In the genomic region with DNA sequence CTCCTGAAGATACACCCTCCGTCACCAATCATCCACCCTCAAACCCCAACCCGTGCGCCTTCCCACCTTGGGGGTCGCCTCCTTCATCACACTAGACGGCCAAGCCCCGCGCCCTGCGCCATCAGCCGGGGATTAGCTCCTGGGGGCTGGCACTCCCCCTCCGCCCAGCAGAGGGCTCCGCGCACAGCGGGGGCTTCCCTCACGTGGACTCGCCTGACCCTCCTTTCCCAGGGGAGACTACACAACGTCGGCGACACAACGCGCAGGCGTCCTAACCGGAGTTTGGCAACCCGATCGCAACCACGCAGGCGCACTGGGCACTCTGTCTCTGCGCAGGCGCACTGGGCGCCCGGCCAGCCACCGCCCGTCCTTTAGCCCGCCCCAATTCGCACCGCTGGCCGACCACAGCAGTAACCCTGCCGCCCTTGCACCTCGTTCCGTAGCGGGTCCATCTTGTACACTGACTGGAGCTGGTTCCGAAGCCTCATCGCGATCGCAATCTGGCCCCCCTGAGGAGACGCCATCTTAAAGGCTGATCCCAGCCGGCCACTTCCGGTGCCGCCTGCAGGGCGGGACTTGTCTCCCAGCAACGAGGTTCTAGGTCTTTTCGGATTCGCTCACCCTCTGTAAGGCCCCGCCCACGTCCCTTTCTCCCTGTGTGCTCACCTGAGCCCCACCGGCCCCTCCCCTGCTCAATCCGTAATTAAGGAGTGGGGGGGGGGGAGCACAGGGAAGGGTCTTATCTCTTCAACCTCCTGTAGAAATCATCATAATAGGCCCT, we compare ENCODE assay signal across 8 cellular contexts. TPM values are rescaled to one million over a fixed set of nuclear protein-coding genes. Genes with fewer than 3 reads are reported as not detected.
DNase-seq lines count a peak whose midpoint lies in the region; ATAC-seq, FAIRE-seq and TF ChIP-seq lines count a peak whose summit lies in the region.

A gene (minus strand): TSS at position 551 of the 781 bp plus-strand sequence. CDS start 27 bp downstream, at position 524.

- TF ChIP-seq CTCF in AG04450 (IDR thresholded peaks at IDR 0.05; ENCODE audit: low read depth, low read length) (peak; percentile 47), VCaP (conservative IDR thresholded peaks at IDR 0.05) (peak; percentile 53), breast epithelium (IDR thresholded peaks at IDR 0.05) (peak in 1 of 3 donors; percentile 17)

- no peak for FAIRE-seq in small intestine (lab: Jason Lieb, UNC)

- H3K27ac ChIP-seq in AG04450 (ENCODE audit: low read depth, low read length) (peak within 1 kb of the TSS; percentile 99), VCaP (peak within 1 kb of the TSS; percentile 98), breast epithelium (peak within 1 kb of the TSS; percentile 99), iPS-20b (ENCODE audit: low read length) (peak within 1 kb of the TSS; percentile 96), small intestine (ENCODE audit: low read depth in 1 of 2, low read length in 1 of 2) (peak within 1 kb of the TSS; percentile 91 to 100)

- peaks cover 22% of the 10 kb centered on the region for H3K27me3 ChIP-seq in AG04450 (ENCODE audit: control insufficient read depth, insufficient read depth, low read length)
- peaks cover 0 to 5% of the 10 kb centered on the region in 2 donors for H3K27me3 ChIP-seq in breast epithelium
- peaks cover 91% of the 10 kb centered on the region for H3K27me3 ChIP-seq in iPS-20b (ENCODE audit: insufficient read depth, low read length)
- H3K27me3 ChIP-seq in small intestine (ENCODE audit: control insufficient read depth in 2 of 2, insufficient read depth in 2 of 2, low read length in 2 of 2) = peaks cover 0 to 8% of the 10 kb centered on the region in 2 donors

- POLR2A ChIA-PET in AG04450 (lab: Yijun Ruan, JAX) = interaction anchor here (0.7 to 1.0 kb wide), 2 partner anchors 49 to 115 kb away, joined by 3 read pairs; a partner anchor contains a TSS

- 0 to 1% (median 0%) methylated on average over 51 to 56 of the region's 56 CpGs for WGBS in small intestine, 3 donors

- H3K4me1 ChIP-seq in breast epithelium = peaks cover 0 to 19% of the 10 kb centered on the region in 2 donors
- peaks cover 8% of the 10 kb centered on the region; the same call in 1 of the 2 replicates for H3K4me1 ChIP-seq in iPS-20b (ENCODE audit: insufficient read depth, low read length)
- H3K4me1 ChIP-seq in small intestine (ENCODE audit: control insufficient read depth in 2 of 2, insufficient read depth in 1 of 2, low read depth in 1 of 2, low read length in 1 of 2) = peaks cover 3 to 9% of the 10 kb centered on the region in 2 donors

- intact Hi-C loops in breast epithelium (cut with DNase I; ENCODE audit: low total_unique reads) = no loop called here

- H3K36me3 ChIP-seq in breast epithelium (no peaks in the 10 kb centered on the region), iPS-20b (ENCODE audit: insufficient read depth, low read depth, low read length) (peaks cover 11% of the 10 kb centered on the region; the same call in 1 of the 2 replicates), small intestine (ENCODE audit: control insufficient read depth in 2 of 2, insufficient read depth in 2 of 2, low read length in 2 of 2) (no peaks in the 10 kb centered on the region)

- H3K9ac ChIP-seq in iPS-20b (ENCODE audit: low read depth, low read length) = peak within 1 kb of the TSS; percentile 99

- ATAC-seq in GM18870 (IDR thresholded peaks at IDR 0.05; ENCODE audit: unreplicated experiment) (peak; percentile 91), HG03135 (IDR thresholded peaks at IDR 0.05; ENCODE audit: unreplicated experiment) (peak; percentile 86)

- H3K4me3 ChIP-seq in AG04450 (ENCODE audit: low read depth, low read length) (peak within 1 kb of the TSS; percentile 100), breast epithelium (peak within 1 kb of the TSS; percentile 63 to 87 (median 82)), iPS-20b (ENCODE audit: low read length) (peak within 1 kb of the TSS; percentile 100), small intestine (ENCODE audit: low read depth in 1 of 2, low read length in 2 of 2) (peak within 1 kb of the TSS; percentile 70 to 75)

- CTCF ChIA-PET in AG04450 (lab: Charles Lee) = interaction anchor here (1.1 to 1.4 kb wide), 3 partner anchors 13 to 81 kb away, joined by 4 to 7 read pairs (median 5); no protein-coding TSS in a partner anchor

- peak; percentile 13 for TF ChIP-seq POLR2A in breast epithelium (IDR thresholded peaks at IDR 0.05)

- DNase-seq in AG04450 (ENCODE audit: low read depth, low spot score) = peak; percentile 92
- peak; percentile 81 for DNase-seq in NCI-H2196 treated with DMSO at 0.1 percent for 48 hours (lab: John Stamatoyannopoulos, UW; ENCODE audit: unreplicated experiment)
- peak; percentile 98 to 99 for DNase-seq in breast epithelium (ENCODE audit: low spot score in 2 of 2)
- DNase-seq in small intestine = peak; percentile 99

- H3K9me3 ChIP-seq in AG04450 (ENCODE audit: control insufficient read depth, insufficient read depth, low read length) (no peaks in the 10 kb centered on the region; the same call in 1 of the 2 replicates), breast epithelium (no peaks in the 10 kb centered on the region), iPS-20b (ENCODE audit: insufficient read depth, low read depth, low read length) (no peaks in the 10 kb centered on the region), small intestine (ENCODE audit: control insufficient read depth, low read depth) (no peaks in the 10 kb centered on the region)

RNA-seq across cellular contexts. Expression of the gene that starts here (rescaled TPM):
- 20.9 and 21.4 TPM in 2 replicates for polyA plus RNA-seq in AG04450 (2011; rRNA removed)
- polyA minus RNA-seq in AG04450 (2011; rRNA and poly(A)+ RNA removed) = 55.0 and 60.4 TPM in 2 replicates
- 10 to 100 TPM; 18.3 to 20.3 (median 19.8) TPM for total RNA-seq in breast epithelium
- 10 to 100 TPM; 13.2 to 21.0 (median 16.6) TPM for polyA plus RNA-seq in small intestine

Comparison
In these comparisons a context has a peak if more than half of its experiments do, and no peak if none do; other contexts are left out.
1. Peak in every context shown above with its lines: DNase-seq, ATAC-seq, H3K4me3 ChIP-seq and H3K27ac ChIP-seq.